In genomic region chr5:138449501-138450239, GRCh38 we compare ENCODE assay signal across 8 cellular contexts. TPM values are rescaled to one million over a fixed set of nuclear protein-coding genes. Genes with fewer than 3 reads are reported as not detected.
A peak's percentile ranks its signal among the peaks of the same experiment; 100 is the strongest.
DNase-seq lines count a peak whose midpoint lies in the region; ATAC-seq, FAIRE-seq and TF ChIP-seq lines count a peak whose summit lies in the region.

No MANE protein-coding gene starts in this region.

- CTCF ChIA-PET in HepG2 (lab: Yijun Ruan, JAX; ENCODE audit: low intra/inter-chr PET ratio, low total read pairs) = interaction anchor here (1.1 to 3.8 kb wide), 4 partner anchors 12 to 99 kb away, joined by 3 to 27 read pairs (median 8); no protein-coding TSS in a partner anchor

- ATAC-seq in HG03108 (IDR thresholded peaks at IDR 0.05; ENCODE audit: unreplicated experiment) = peak; percentile 70
- peak; percentile 86 for ATAC-seq in HepG2

- peak overlapping the region; percentile 74 for H2AFZ ChIP-seq in HepG2 (ENCODE audit: low read length)

- H3K4me3 ChIP-seq in HepG2 (replicated peaks in 1 of 3; ENCODE audit: insufficient read depth in 1 of 3, low read depth in 2 of 3, low read length in 3 of 3) = peak overlapping the region; percentile 11 to 65 (median 24); a peak in 4 of 6 replicates

- peaks cover 4 to 26% of the 10 kb centered on the region in 2 experiments; a peak in 3 of 5 replicates for H3K27me3 ChIP-seq in HepG2 (ENCODE audit: control insufficient read depth in 1 of 2, insufficient read depth in 2 of 2, low read length in 2 of 2)

- no peaks in the 10 kb centered on the region for H3K9me3 ChIP-seq in HepG2 (ENCODE audit: low read length)

- intact Hi-C loops in HepG2 (cut with micrococcal nuclease; ENCODE audit: unreplicated experiment) = loop anchor here (1.0 kb wide), 1 partner anchor 54 kb away; no protein-coding TSS in a partner anchor

- peak overlapping the region; percentile 77 for H3K27ac ChIP-seq in cingulate gyrus (ENCODE audit: low read depth, low read length)
- H3K27ac ChIP-seq in HepG2 (ENCODE audit: extremely low read length, insufficient read depth, low read length) = no peak overlapping the region

- POLR2A ChIA-PET in HepG2 (lab: Yijun Ruan, JAX) = interaction anchor here (0.8 to 2.4 kb wide), 6 partner anchors 16 to 126 kb away, joined by 3 to 11 read pairs (median 4); partner anchors contain the start of genes EGR1, ETF1 and HSPA9

- in situ Hi-C loops in HepG2 (cut with HindIII; ENCODE audit: extremely low pct_ligation_motif_present, low pct_unique_long_range_greater_than_20kb) = loop anchor here (10.0 kb wide), 1 partner anchor 55 kb away; no protein-coding TSS in a partner anchor

- TF ChIP-seq RAD21 in HepG2 (CRISPR knock-in tag; IDR thresholded peaks at IDR 0.05) = peak; percentile 94

- DNase-seq in NCI-H1417 (lab: John Stamatoyannopoulos, UW) (peak; percentile 64 to 83 (median 82)), NCI-H1417 treated with DMSO at 0.1 percent for 48 hours (lab: John Stamatoyannopoulos, UW) (no peak), NCI-H524 (lab: John Stamatoyannopoulos, UW) (peak; percentile 38 to 75), HepG2 (ENCODE audit: low spot score) (peak; percentile 63)
- DNase-seq in activated CD4-positive, alpha-beta T cell treated with anti-CD3 and anti-CD28 coated beads, Interleukin-2, amount 50 U/mL, for 1 hour = peak; percentile 74
- peak; percentile 63 to 81 for DNase-seq in stimulated activated CD4-positive, alpha-beta T cell treated with anti-CD3 and anti-CD28 coated beads, Interleukin-4, amount 100 ng/mL, for 4 hours

- H4K20me1 ChIP-seq in HepG2 (ENCODE audit: insufficient read depth, low read length) = no peaks in the 10 kb centered on the region

- TF ChIP-seq EP300 in HepG2 (IDR thresholded peaks at IDR 0.05; ENCODE audit: low read depth in 2 of 2, low read length in 2 of 2) (no peak), HepG2 (CRISPR knock-in tag; IDR thresholded peaks at IDR 0.05; ENCODE audit: borderline replicate concordance) (no peak)

- no peaks in the 10 kb centered on the region for H3K36me3 ChIP-seq in HepG2 (replicated peaks in 1 of 2; ENCODE audit: control insufficient read depth in 1 of 2, insufficient read depth in 2 of 2, low read length in 2 of 2)

- H3K4me2 ChIP-seq in HepG2 (ENCODE audit: low read depth, low read length) = peak overlapping the region; percentile 89

- TF ChIP-seq CTCF in HepG2 (CRISPR knock-in tag; IDR thresholded peaks at IDR 0.05) = peak; percentile 99

- peaks cover 40% of the 10 kb centered on the region for H3K4me1 ChIP-seq in HepG2 (ENCODE audit: insufficient read depth, low read length)

- no TSS peak for BruUV-seq in HepG2 (replicated peaks; lab: Mats Ljungman, UMichigan)

- H3K9ac ChIP-seq in HepG2 (ENCODE audit: insufficient read depth, low read depth, low read length) = peak overlapping the region; percentile 35; the same call in 1 of the 2 replicates

- no peak for TF ChIP-seq POLR2A in HepG2 (IDR thresholded peaks at IDR 0.05; ENCODE audit: insufficient read depth in 1 of 2, low read depth in 2 of 2, low read length in 2 of 2)

- FAIRE-seq in HepG2 (lab: Jason Lieb, UNC) = peak; percentile 68

- H3K79me2 ChIP-seq in HepG2 (ENCODE audit: insufficient read depth, low read length) = no peaks in the 10 kb centered on the region

- WGBS in HepG2 (ENCODE audit: low lambda C conversion rate) = 2% methylated on average over 7 of the region's 22 CpGs

TF ChIP-seq in HepG2, 621 proteins besides CTCF, POLR2A, EP300 and RAD21 (continues in another document):
- TF ChIP-seq, protein P1, sequence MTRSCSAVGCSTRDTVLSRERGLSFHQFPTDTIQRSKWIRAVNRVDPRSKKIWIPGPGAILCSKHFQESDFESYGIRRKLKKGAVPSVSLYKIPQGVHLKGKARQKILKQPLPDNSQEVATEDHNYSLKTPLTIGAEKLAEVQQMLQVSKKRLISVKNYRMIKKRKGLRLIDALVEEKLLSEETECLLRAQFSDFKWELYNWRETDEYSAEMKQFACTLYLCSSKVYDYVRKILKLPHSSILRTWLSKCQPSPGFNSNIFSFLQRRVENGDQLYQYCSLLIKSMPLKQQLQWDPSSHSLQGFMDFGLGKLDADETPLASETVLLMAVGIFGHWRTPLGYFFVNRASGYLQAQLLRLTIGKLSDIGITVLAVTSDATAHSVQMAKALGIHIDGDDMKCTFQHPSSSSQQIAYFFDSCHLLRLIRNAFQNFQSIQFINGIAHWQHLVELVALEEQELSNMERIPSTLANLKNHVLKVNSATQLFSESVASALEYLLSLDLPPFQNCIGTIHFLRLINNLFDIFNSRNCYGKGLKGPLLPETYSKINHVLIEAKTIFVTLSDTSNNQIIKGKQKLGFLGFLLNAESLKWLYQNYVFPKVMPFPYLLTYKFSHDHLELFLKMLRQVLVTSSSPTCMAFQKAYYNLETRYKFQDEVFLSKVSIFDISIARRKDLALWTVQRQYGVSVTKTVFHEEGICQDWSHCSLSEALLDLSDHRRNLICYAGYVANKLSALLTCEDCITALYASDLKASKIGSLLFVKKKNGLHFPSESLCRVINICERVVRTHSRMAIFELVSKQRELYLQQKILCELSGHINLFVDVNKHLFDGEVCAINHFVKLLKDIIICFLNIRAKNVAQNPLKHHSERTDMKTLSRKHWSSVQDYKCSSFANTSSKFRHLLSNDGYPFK (CRISPR knock-in tag; IDR thresholded peaks at IDR 0.05; ENCODE audit: borderline replicate concordance) = peak; percentile 45; the same call in 1 of the 2 replicates
- peak; percentile 30; the same call in 1 of the 2 replicates for TF ChIP-seq ELF3 (CRISPR knock-in tag; IDR thresholded peaks at IDR 0.05)
- no peak for TF ChIP-seq ZBTB34 (CRISPR knock-in tag; IDR thresholded peaks at IDR 0.05)
- no peak for TF ChIP-seq ARHGAP35 (CRISPR knock-in tag; IDR thresholded peaks at IDR 0.05; ENCODE audit: borderline replicate concordance)
- no peak for TF ChIP-seq FOXC1 (CRISPR knock-in tag; IDR thresholded peaks at IDR 0.05; ENCODE audit: borderline replicate concordance)

RNA-seq across cellular contexts. Expression of gene REEP2, which starts 10.8 kb away (rescaled TPM):
- 3.8 and 5.3 TPM in 2 replicates for total RNA-seq in HepG2 (2016; rRNA removed; fragmentation: Illumina TruSeq; extraction: Trizol)
- total RNA-seq in HepG2 (2016; cell fraction: cytosol; rRNA removed; fragmentation: Illumina TruSeq; extraction: Trizol; ENCODE audit: low read depth) = 9.0 and 9.4 TPM in 2 replicates
- 3.9 and 5.8 TPM in 2 replicates for total RNA-seq in HepG2 (2016; cell fraction: insoluble cytoplasmic fraction; rRNA removed; fragmentation: Illumina TruSeq; extraction: Trizol)
- 14.7 TPM in 2 replicates for total RNA-seq in HepG2 (2016; cell fraction: membrane; rRNA removed; fragmentation: Illumina TruSeq; extraction: Trizol)
- total RNA-seq in HepG2 (2016; cell fraction: nucleus; rRNA removed; fragmentation: Illumina TruSeq; extraction: Trizol) = 3.5 and 4.5 TPM in 2 replicates
- 7.8 and 9.2 TPM in 2 replicates for polyA plus RNA-seq in HepG2 (2011; rRNA removed)
- 6.4 and 8.0 TPM in 2 replicates for polyA plus RNA-seq in HepG2 (2011; cell fraction: cytosol; rRNA removed)
- 11.6 and 14.0 TPM in 2 replicates for polyA plus RNA-seq in HepG2 (2011; cell fraction: nucleus; rRNA removed)
- 6.1 and 6.7 TPM in 2 replicates for polyA plus RNA-seq in HepG2 (2012)
- 19.5 and 20.0 TPM in 2 replicates for polyA plus RNA-seq in HepG2 (2016; cell fraction: cytosol; fragmentation: Illumina TruSeq; extraction: Trizol; ENCODE audit: low read depth)
- polyA plus RNA-seq in HepG2 (2016; cell fraction: insoluble cytoplasmic fraction; fragmentation: Illumina TruSeq; extraction: Trizol; ENCODE audit: low read depth) = 6.3 and 6.4 TPM in 2 replicates
- 24.8 and 25.5 TPM in 2 replicates for polyA plus RNA-seq in HepG2 (2016; cell fraction: membrane; fragmentation: Illumina TruSeq; extraction: Trizol; ENCODE audit: low read depth)
- 14.2 and 15.5 TPM in 2 replicates for polyA plus RNA-seq in HepG2 (2016; cell fraction: nucleus; fragmentation: Illumina TruSeq; extraction: Trizol; ENCODE audit: insufficient read depth, low read depth)
- polyA minus RNA-seq in HepG2 (2011; rRNA and poly(A)+ RNA removed; ENCODE audit: low replicate concordance) = 11.3 TPM in 1 of 2 replicates, not detected in the other
- 4.0 and 5.3 TPM in 2 replicates for polyA minus RNA-seq in HepG2 (2011; cell fraction: cytosol; rRNA and poly(A)+ RNA removed)
- 3.1 and 6.0 TPM in 2 replicates for polyA minus RNA-seq in HepG2 (2011; cell fraction: nucleus; rRNA and poly(A)+ RNA removed)

RNA-seq across cellular contexts. Expression of gene EGR1, which starts 15.6 kb away (rescaled TPM):
- 4.5 and 5.6 TPM in 2 replicates for total RNA-seq in HepG2 (2016; rRNA removed; fragmentation: Illumina TruSeq; extraction: Trizol)
- total RNA-seq in HepG2 (2016; cell fraction: cytosol; rRNA removed; fragmentation: Illumina TruSeq; extraction: Trizol; ENCODE audit: low read depth) = 1.2 and 1.5 TPM in 2 replicates
- total RNA-seq in HepG2 (2016; cell fraction: insoluble cytoplasmic fraction; rRNA removed; fragmentation: Illumina TruSeq; extraction: Trizol) = 3.9 and 5.3 TPM in 2 replicates
- total RNA-seq in HepG2 (2016; cell fraction: membrane; rRNA removed; fragmentation: Illumina TruSeq; extraction: Trizol) = 6.1 and 7.2 TPM in 2 replicates
- total RNA-seq in HepG2 (2016; cell fraction: nucleus; rRNA removed; fragmentation: Illumina TruSeq; extraction: Trizol) = 12.2 and 14.1 TPM in 2 replicates
- polyA plus RNA-seq in HepG2 (2011; rRNA removed) = 4.1 and 6.0 TPM in 2 replicates
- polyA plus RNA-seq in HepG2 (2011; cell fraction: cytosol; rRNA removed) = 3.2 TPM in 2 replicates
- 15.1 and 28.0 TPM in 2 replicates for polyA plus RNA-seq in HepG2 (2011; cell fraction: nucleus; rRNA removed)
- 8.0 and 12.9 TPM in 2 replicates for polyA plus RNA-seq in HepG2 (2012)
- polyA plus RNA-seq in HepG2 (2016; cell fraction: cytosol; fragmentation: Illumina TruSeq; extraction: Trizol; ENCODE audit: low read depth) = 7.1 and 8.0 TPM in 2 replicates
- polyA plus RNA-seq in HepG2 (2016; cell fraction: insoluble cytoplasmic fraction; fragmentation: Illumina TruSeq; extraction: Trizol; ENCODE audit: low read depth) = 24.2 and 37.9 TPM in 2 replicates
- polyA plus RNA-seq in HepG2 (2016; cell fraction: membrane; fragmentation: Illumina TruSeq; extraction: Trizol; ENCODE audit: low read depth) = 26.2 and 30.0 TPM in 2 replicates
- polyA plus RNA-seq in HepG2 (2016; cell fraction: nucleus; fragmentation: Illumina TruSeq; extraction: Trizol; ENCODE audit: insufficient read depth, low read depth) = 86.2 and 90.3 TPM in 2 replicates
- polyA minus RNA-seq in HepG2 (2011; rRNA and poly(A)+ RNA removed; ENCODE audit: low replicate concordance) = 0.91 and 8.0 TPM in 2 replicates
- polyA minus RNA-seq in HepG2 (2011; cell fraction: cytosol; rRNA and poly(A)+ RNA removed) = 7.8 and 10.3 TPM in 2 replicates
- polyA minus RNA-seq in HepG2 (2011; cell fraction: nucleus; rRNA and poly(A)+ RNA removed) = 5.7 and 14.2 TPM in 2 replicates
